Comparison of ENCODE assay signal across 8 cellular contexts in the genomic region with DNA sequence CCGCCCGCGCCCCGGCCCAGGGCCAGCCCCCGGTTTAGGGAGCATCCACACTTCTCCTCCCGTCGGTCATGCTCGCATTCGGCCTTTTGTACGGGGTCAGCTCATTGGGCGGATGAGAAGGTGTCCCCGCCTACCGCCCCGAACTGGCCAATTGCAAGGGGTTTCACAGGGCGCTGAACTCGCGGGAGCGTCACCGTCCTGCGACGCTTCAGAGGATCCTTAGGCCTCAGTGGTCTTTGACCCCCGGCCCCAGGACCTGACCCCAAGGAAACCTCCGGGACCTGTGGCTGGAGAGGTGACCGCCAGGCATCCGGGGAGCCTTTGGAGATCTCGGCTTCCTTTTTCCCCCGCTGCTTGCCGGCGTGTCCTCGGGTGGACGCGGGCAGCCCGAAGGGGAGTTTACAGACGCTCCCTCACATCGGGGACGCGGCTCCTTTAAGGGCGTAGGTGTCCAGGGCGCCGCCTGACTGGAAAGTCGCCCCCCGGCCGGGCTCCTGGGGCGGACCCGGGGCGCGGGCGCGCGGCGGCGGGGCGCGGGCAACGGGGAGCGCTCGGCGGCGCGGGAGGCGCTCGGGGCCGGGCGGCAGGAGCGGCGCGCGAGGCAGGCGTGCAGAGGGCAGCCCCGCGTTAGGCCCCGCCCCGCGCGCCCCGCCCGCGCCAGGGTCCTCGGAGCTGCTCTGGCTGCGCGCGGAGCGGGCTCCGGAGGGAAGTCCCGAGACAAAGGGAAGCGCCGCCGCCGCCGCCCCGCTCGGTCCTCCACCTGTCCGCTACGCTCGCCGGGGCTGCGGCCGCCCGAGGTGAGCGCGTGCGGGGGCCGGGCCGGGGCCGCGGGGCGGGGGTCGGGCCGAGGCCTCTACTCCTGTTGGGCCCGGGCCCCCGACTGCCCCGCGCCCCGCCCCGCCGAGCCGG. TPM values are rescaled to one million over a fixed set of nuclear protein-coding genes. Genes with fewer than 3 reads are reported as not detected.
DNase-seq lines count a peak whose midpoint lies in the region; ATAC-seq and TF ChIP-seq lines count a peak whose summit lies in the region.

UBE2I (plus strand) TSS at position 660 of the 909 bp plus-strand sequence. CDS start 4,395 bp downstream, outside the sequence.

- peak within 1 kb of the TSS; percentile 76 to 98 for H3K27ac ChIP-seq in thoracic aorta

- POLR2A ChIA-PET in activated naive CD8-positive, alpha-beta T cell treated with anti-CD3 and anti-CD28 coated beads, Interleukin-2, amount 10 ng/mL, durations not matched to agents 7 days and 5 days (lab: Charles Lee) = interaction anchor here (0.5 to 1.6 kb wide), 10 partner anchors 22 to 922 kb away, joined by 3 to 13 read pairs (median 5); partner anchors contain the start of genes BAIAP3, CRAMP1, IFT140 and MAPK8IP3

- H3K4me1 ChIP-seq in thoracic aorta (ENCODE audit: control insufficient read depth in 1 of 2, low read depth in 2 of 2) = peaks cover 19 to 38% of the 10 kb centered on the region in 2 donors

- ATAC-seq in HG02678 (IDR thresholded peaks at IDR 0.05; ENCODE audit: unreplicated experiment) (peak; percentile 71), thoracic aorta (ENCODE audit: insufficient number of reproducible peaks, low FRiP score, low read depth) (peak; percentile 95)
- ATAC-seq in activated naive CD8-positive, alpha-beta T cell treated with anti-CD3 and anti-CD28 coated beads, Interleukin-2, amount 10 ng/mL, durations not matched to agents 7 days and 5 days (ENCODE audit: low read depth) = peak; percentile 62

- peaks cover 11% of the 10 kb centered on the region for H3K36me3 Mint-ChIP-seq in activated naive CD8-positive, alpha-beta T cell treated with anti-CD3 and anti-CD28 coated beads, Interleukin-2, amount 10 ng/mL, durations not matched to agents 7 days and 5 days
- H3K36me3 Mint-ChIP-seq in osteocyte (ENCODE audit: unreplicated experiment) = no peaks in the 10 kb centered on the region

- TF ChIP-seq POLR2A in GM10847 (IDR thresholded peaks at IDR 0.05; ENCODE audit: extremely low read depth, insufficient read length) = peak; percentile 64

- intact Hi-C loops in head of caudate nucleus (cut with DNase I) = loop anchor here (10.0 kb wide), 1 partner anchor 106 kb away; the partner anchor contains the start of gene UNKL

- peaks cover 33% of the 10 kb centered on the region for H3K4me1 Mint-ChIP-seq in activated naive CD8-positive, alpha-beta T cell treated with anti-CD3 and anti-CD28 coated beads, Interleukin-2, amount 10 ng/mL, durations not matched to agents 7 days and 5 days
- peaks cover 29% of the 10 kb centered on the region for H3K4me1 Mint-ChIP-seq in osteocyte (ENCODE audit: unreplicated experiment)

- peaks cover 6% of the 10 kb centered on the region for H3K36me3 ChIP-seq in thoracic aorta

- no peaks in the 10 kb centered on the region for H3K9me3 Mint-ChIP-seq in activated naive CD8-positive, alpha-beta T cell treated with anti-CD3 and anti-CD28 coated beads, Interleukin-2, amount 10 ng/mL, durations not matched to agents 7 days and 5 days
- no peaks in the 10 kb centered on the region for H3K9me3 Mint-ChIP-seq in osteocyte (ENCODE audit: unreplicated experiment)

- DNase-seq in NCI-H1417 (lab: John Stamatoyannopoulos, UW) (peak; percentile 99 to 100 (median 99)), SW 1271 (lab: John Stamatoyannopoulos, UW) (peak; percentile 78 to 89), head of caudate nucleus (peak; percentile 96 to 100 (median 99)), osteocyte (ENCODE audit: extremely low spot score, unreplicated experiment) (peak; percentile 99), thoracic aorta (ENCODE audit: low spot score) (peak; percentile 85)
- peak; percentile 99 for DNase-seq in activated naive CD8-positive, alpha-beta T cell treated with anti-CD3 and anti-CD28 coated beads, Interleukin-2, amount 10 ng/mL, durations not matched to agents 7 days and 5 days

- H3K27me3 ChIP-seq in thoracic aorta (replicated peaks; ENCODE audit: insufficient read depth) = no peaks in the 10 kb centered on the region

- TF ChIP-seq CTCF in osteocyte (IDR thresholded peaks at IDR 0.05) = no peak
- TF ChIP-seq CTCF in thoracic aorta (IDR thresholded peaks at IDR 0.05) = no peak

- no peaks in the 10 kb centered on the region for H3K9me3 ChIP-seq in thoracic aorta

- no peaks in the 10 kb centered on the region for H3K27me3 Mint-ChIP-seq in activated naive CD8-positive, alpha-beta T cell treated with anti-CD3 and anti-CD28 coated beads, Interleukin-2, amount 10 ng/mL, durations not matched to agents 7 days and 5 days
- H3K27me3 Mint-ChIP-seq in osteocyte (ENCODE audit: unreplicated experiment) = no peaks in the 10 kb centered on the region

- H3K4me3 Mint-ChIP-seq in activated naive CD8-positive, alpha-beta T cell treated with anti-CD3 and anti-CD28 coated beads, Interleukin-2, amount 10 ng/mL, durations not matched to agents 7 days and 5 days = peak within 1 kb of the TSS; percentile 100
- H3K4me3 Mint-ChIP-seq in osteocyte (ENCODE audit: unreplicated experiment) = peak within 1 kb of the TSS; percentile 85

- peak within 1 kb of the TSS; percentile 99 for H3K27ac Mint-ChIP-seq in activated naive CD8-positive, alpha-beta T cell treated with anti-CD3 and anti-CD28 coated beads, Interleukin-2, amount 10 ng/mL, durations not matched to agents 7 days and 5 days
- H3K27ac Mint-ChIP-seq in osteocyte (ENCODE audit: unreplicated experiment) = peak within 1 kb of the TSS; percentile 99

- peak within 1 kb of the TSS; percentile 89 for H3K4me3 ChIP-seq in thoracic aorta

RNA-seq across cellular contexts. Expression of gene UBE2I, which starts in this region (rescaled TPM):
- total RNA-seq in activated naive CD8-positive, alpha-beta T cell treated with anti-CD3 and anti-CD28 coated beads, Interleukin-2, amount 10 ng/mL, durations not matched to agents 7 days and 5 days = 100 to 1,000 TPM; 211 to 232 TPM
- total RNA-seq in osteocyte (118 and 131 TPM in 2 replicates), thoracic aorta (10 to 100 TPM; 68.2 to 76.1 TPM)

Comparison
In these comparisons a context has a peak if more than half of its experiments do, and no peak if none do; other contexts are left out.
1. Peak in every context shown above with its lines: DNase-seq, ATAC-seq, H3K4me3 ChIP-seq and H3K27ac ChIP-seq.